9 cellular contexts compared by ENCODE assay signal in genomic region chr9:35729101-35729500, GRCh38. TPM values are rescaled to one million over a fixed set of nuclear protein-coding genes. Genes with fewer than 3 reads are reported as not detected.
DNase-seq lines count a peak whose midpoint lies in the region; ATAC-seq and TF ChIP-seq lines count a peak whose summit lies in the region.
"Had no signal": no experiment of that assay in that cellular context is flagged by ENCODE, and none has a peak within 500 bp of the region (broad histone marks: within the 10 kb centered on the region; RNA-seq: fewer than 3 reads in every experiment).

No MANE protein-coding gene starts in this region.

- no peak for ATAC-seq in gastrocnemius medialis

- H3K9me3 ChIP-seq in Peyer's patch, result no peaks in the 10 kb centered on the region
- H3K9me3 ChIP-seq in gastrocnemius medialis, result no peaks in the 10 kb centered on the region
- H3K9me3 ChIP-seq in SJCRH30 (replicated peaks), result no peaks in the 10 kb centered on the region

- H3K4me3 ChIP-seq in GM08714 (ENCODE audit: low read length), result peak overlapping the region; percentile 83
- H3K4me3 ChIP-seq in Peyer's patch, result peak overlapping the region in 3 of 4 donors; percentile 71 to 92 (median 72)
- H3K4me3 ChIP-seq in fibroblast of the aortic adventitia (ENCODE audit: low read depth, low read length), result peak overlapping the region; percentile 98
- peak overlapping the region; percentile 21 to 40 (median 26) for H3K4me3 ChIP-seq in gastrocnemius medialis
- no peak overlapping the region for H3K4me3 ChIP-seq in SJCRH30

- TF ChIP-seq CTCF in Peyer's patch (IDR thresholded peaks at IDR 0.05), result no peak
- no peak for TF ChIP-seq CTCF in fibroblast of the aortic adventitia (IDR thresholded peaks at IDR 0.05; ENCODE audit: insufficient read depth, low read length)
- no peak for TF ChIP-seq CTCF in gastrocnemius medialis (IDR thresholded peaks at IDR 0.05 in 4 of 5, conservative IDR thresholded peaks at IDR 0.05 in 1 of 5)

- in situ Hi-C loops in gastrocnemius medialis (cut with MboI; ENCODE audit: low sequenced_read_pairs in 4 of 4), result loop anchor here in 2 of 4 donors (10.0 to 25.0 kb wide), 2 partner anchors 64 to 242 kb away; partner anchors contain the start of genes ARHGEF39 (in 1 of the 2) and RUSC2 (in 1 of the 2)

- intact Hi-C loops in gastrocnemius medialis (cut with DNase I; ENCODE audit: low total_unique reads), result no loop called here

- H3K36me3 ChIP-seq in Peyer's patch (peaks cover 0 to 18% (median 0%) of the 10 kb centered on the region in 3 donors), gastrocnemius medialis (peaks cover 0 to 22% of the 10 kb centered on the region in 2 donors), SJCRH30 (peaks cover 17% of the 10 kb centered on the region; the same call in 1 of the 2 replicates)

- TF ChIP-seq POLR2A in Peyer's patch (IDR thresholded peaks at IDR 0.05) (no peak), gastrocnemius medialis (IDR thresholded peaks at IDR 0.05) (no peak)

- H3K4me1 ChIP-seq in Peyer's patch (peaks cover 9 to 72% (median 28%) of the 10 kb centered on the region in 4 donors), gastrocnemius medialis (peaks cover 51 to 62% of the 10 kb centered on the region in 2 donors), SJCRH30 (peaks cover 25% of the 10 kb centered on the region)

- DNase-seq in Peyer's patch (no peak), fibroblast of the aortic adventitia (ENCODE audit: low read depth) (peak; percentile 34), gastrocnemius medialis (no peak), activated gamma-delta T cell treated with Interleukin-2 at 50 U/mL for 16 hours (no peak), NCI-H2227 treated with DMSO at 0.1 percent for 48 hours (lab: John Stamatoyannopoulos, UW) (no peak), SJCRH30 (no peak), iPS-NIHi11 (ENCODE audit: low spot score) (no peak)

- H3K27ac ChIP-seq in Peyer's patch, result peak overlapping the region; percentile 94 to 100 (median 96)
- peak overlapping the region; percentile 88 to 98 (median 92) for H3K27ac ChIP-seq in gastrocnemius medialis
- H3K27ac ChIP-seq in SJCRH30, result no peak overlapping the region

- no peaks in the 10 kb centered on the region for H3K27me3 ChIP-seq in Peyer's patch
- H3K27me3 ChIP-seq in gastrocnemius medialis, result no peaks in the 10 kb centered on the region
- H3K27me3 ChIP-seq in SJCRH30, result no peaks in the 10 kb centered on the region

RNA-seq across cellular contexts. Expression of gene TLN1, which starts 2.9 kb away (rescaled TPM):
- total RNA-seq in Peyer's patch (100 to 1,000 TPM; 129 to 262 (median 188) TPM), fibroblast of the aortic adventitia (ENCODE audit: low replicate concordance) (287 and 513 TPM in 2 replicates), gastrocnemius medialis (100 to 1,000 TPM; 106 to 256 (median 186) TPM)
- total RNA-seq in SJCRH30 (2014; rRNA removed; shearing (Covaris generic)), result 65.0 and 70.4 TPM in 2 replicates

RNA-seq across cellular contexts. Expression of gene CREB3, which starts 3.4 kb away (rescaled TPM):
- 10 to 100 TPM; 19.8 to 34.3 (median 28.5) TPM for total RNA-seq in Peyer's patch
- 56.1 and 68.3 TPM in 2 replicates for total RNA-seq in fibroblast of the aortic adventitia (ENCODE audit: low replicate concordance)
- 10 to 100 TPM; 17.8 to 39.6 (median 26.2) TPM for total RNA-seq in gastrocnemius medialis
- 21.1 and 21.6 TPM in 2 replicates for total RNA-seq in SJCRH30 (2014; rRNA removed; shearing (Covaris generic))

RNA-seq across cellular contexts. Expression of gene GBA2, which starts 19.9 kb away (rescaled TPM):
- total RNA-seq in Peyer's patch (100 to 1,000 TPM; 263 to 474 (median 436) TPM), fibroblast of the aortic adventitia (ENCODE audit: low replicate concordance) (25.5 and 36.1 TPM in 2 replicates), gastrocnemius medialis (10 to 100 TPM; 47.3 to 63.2 (median 51.4) TPM)
- total RNA-seq in SJCRH30 (2014; rRNA removed; shearing (Covaris generic)), result 34.4 and 37.1 TPM in 2 replicates

RNA-seq across cellular contexts. Expression of gene RGP1, which starts 20.0 kb away (rescaled TPM):
- total RNA-seq in Peyer's patch (10 to 100 TPM; 16.5 to 44.4 (median 38.3) TPM), fibroblast of the aortic adventitia (ENCODE audit: low replicate concordance) (7.8 and 16.0 TPM in 2 replicates), gastrocnemius medialis (10 to 100 TPM; 22.0 to 41.1 (median 36.3) TPM)
- 14.6 and 16.3 TPM in 2 replicates for total RNA-seq in SJCRH30 (2014; rRNA removed; shearing (Covaris generic))

RNA-seq across cellular contexts. Expression of gene MSMP, which starts 25.0 kb away (rescaled TPM):
- total RNA-seq in Peyer's patch (not detected), fibroblast of the aortic adventitia (ENCODE audit: low replicate concordance) (not detected in 2 replicates), gastrocnemius medialis (not detected)
- not detected in 2 replicates for total RNA-seq in SJCRH30 (2014; rRNA removed; shearing (Covaris generic))
- total RNA-seq: renal cortical epithelial cell had no signal
